Comparison of ENCODE assay signal across 1 cellular context in the genomic region with DNA sequence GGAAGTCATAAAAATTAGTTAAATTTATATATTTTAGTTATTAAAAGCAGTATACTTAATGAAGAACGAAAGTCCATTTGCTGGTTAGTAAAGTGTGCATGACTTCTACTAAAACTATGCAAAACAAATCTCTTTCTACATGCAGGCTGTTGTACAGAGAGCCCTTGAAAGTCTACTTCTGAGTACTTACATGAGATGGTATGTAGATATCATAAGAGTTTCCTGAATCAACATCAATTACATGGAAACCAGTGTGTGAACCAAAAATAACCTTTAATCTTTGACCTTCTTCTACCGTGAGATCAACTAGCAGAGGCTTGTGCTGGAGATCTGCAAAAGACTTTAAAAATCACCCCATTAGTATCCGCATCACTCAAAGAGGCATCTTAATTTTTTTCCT.
TF ChIP-seq lines count a peak whose summit lies in the region.

No MANE protein-coding gene starts in this region.

TF ChIP-seq in WTC11, 78 proteins besides CTCF, POLR2A, EP300 and RAD21 (continued from another document):
- TF ChIP-seq CDX4 (CRISPR knock-in tag; IDR thresholded peaks at IDR 0.05; ENCODE audit: borderline replicate concordance) (no peak), CBFB (CRISPR knock-in tag; IDR thresholded peaks at IDR 0.05; ENCODE audit: low read depth) (no peak)
TF ChIP-seq in WTC11: peak in this region for 0.
